20 cellular contexts compared by ENCODE assay signal in the genomic region with DNA sequence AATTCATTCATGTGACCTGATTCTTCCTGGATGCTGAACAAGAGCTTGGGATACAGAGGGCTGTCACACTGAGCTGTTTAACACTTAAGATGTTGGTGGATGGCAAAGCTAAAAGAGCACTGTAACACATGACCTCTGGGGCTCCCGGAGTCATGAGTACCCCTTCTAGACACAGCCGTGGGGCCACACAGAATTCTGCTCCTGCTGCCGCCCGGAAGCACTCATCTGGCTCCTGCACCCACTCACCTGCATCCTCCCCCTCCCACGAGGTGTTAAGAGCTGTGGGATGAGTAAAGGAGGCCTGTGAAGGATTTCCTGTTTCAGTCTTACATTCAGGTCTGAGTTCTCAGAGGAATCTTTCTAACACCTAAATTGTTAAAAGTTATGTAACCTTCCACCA.
DNase-seq lines count a peak whose midpoint lies in the region; ATAC-seq and TF ChIP-seq lines count a peak whose summit lies in the region.
"Had no signal": no experiment of that assay in that cellular context is flagged by ENCODE, and none has a peak within 500 bp of the region (broad histone marks: within the 10 kb centered on the region; RNA-seq: fewer than 3 reads in every experiment).

No MANE protein-coding gene starts in this region.

- no TSS peak for BruUV-seq in Calu3 (replicated peaks; lab: Mats Ljungman, UMichigan)

- no peaks in the 10 kb centered on the region for H3K9me3 ChIP-seq in naive thymus-derived CD4-positive, alpha-beta T cell (ENCODE audit: control insufficient read depth in 2 of 3, low read length in 3 of 3)
- H3K9me3 ChIP-seq: gastrocnemius medialis, psoas muscle had no signal

- peaks cover 0 to 2% of the 10 kb centered on the region in 2 donors for H3K27me3 Mint-ChIP-seq in natural killer cell treated with Interleukin-12 subunit alpha and Interleukin-12 subunit beta and Interleukin-15 and Interleukin-18, amount 100 ng/mL, for 72 hours
- H3K27me3 Mint-ChIP-seq in natural killer cell (ENCODE audit: low read depth in 2 of 2) (no peaks in the 10 kb centered on the region), Calu3 (ENCODE audit: unreplicated experiment) (no peaks in the 10 kb centered on the region)
- H3K27me3 Mint-ChIP-seq in T-helper 2 cell treated with Interferon-gamma antibody and Interleukin-4, amounts not matched to agents 5 μg/mL and 100 μg/mL, for 36 hours (ENCODE audit: low read depth), result no peaks in the 10 kb centered on the region
- no peaks in the 10 kb centered on the region for H3K27me3 Mint-ChIP-seq in naive thymus-derived CD4-positive, alpha-beta T cell

- H3K27me3 ChIP-seq in naive thymus-derived CD4-positive, alpha-beta T cell (ENCODE audit: control insufficient read depth in 2 of 2, insufficient read depth in 2 of 2, low read length in 2 of 2), result no peaks in the 10 kb centered on the region
- H3K27me3 ChIP-seq: cardiac muscle cell, gastrocnemius medialis had no signal

- peaks cover 10 to 22% of the 10 kb centered on the region in 2 donors for H3K4me1 Mint-ChIP-seq in natural killer cell treated with Interleukin-12 subunit alpha and Interleukin-12 subunit beta and Interleukin-15 and Interleukin-18, amount 100 ng/mL, for 72 hours (ENCODE audit: low read depth in 2 of 2)
- H3K4me1 Mint-ChIP-seq in natural killer cell (peaks cover 22 to 30% of the 10 kb centered on the region in 2 donors), Calu3 (ENCODE audit: low read depth, unreplicated experiment) (no peaks in the 10 kb centered on the region)
- H3K4me1 Mint-ChIP-seq in T-helper 2 cell treated with Interferon-gamma antibody and Interleukin-4, amounts not matched to agents 5 μg/mL and 100 μg/mL, for 36 hours (ENCODE audit: low read depth), result peaks cover 3% of the 10 kb centered on the region
- peaks cover 7 to 48% (median 37%) of the 10 kb centered on the region in 7 donors for H3K4me1 Mint-ChIP-seq in naive thymus-derived CD4-positive, alpha-beta T cell

- H3K4me3 ChIP-seq in naive thymus-derived CD4-positive, alpha-beta T cell (ENCODE audit: low read length), result no peak overlapping the region
- H3K4me3 ChIP-seq: cardiac muscle cell, gastrocnemius medialis, GM12878, psoas muscle had no signal

- H3K27ac ChIP-seq in naive thymus-derived CD4-positive, alpha-beta T cell (ENCODE audit: low read depth, low read length), result no peak overlapping the region
- H3K27ac ChIP-seq: cardiac muscle cell, gastrocnemius medialis, psoas muscle had no signal

- peaks cover 4 to 28% of the 10 kb centered on the region in 2 donors for H3K4me1 ChIP-seq in naive thymus-derived CD4-positive, alpha-beta T cell (ENCODE audit: control insufficient read depth in 2 of 2, insufficient read depth in 2 of 2, low read length in 2 of 2)
- H3K4me1 ChIP-seq: gastrocnemius medialis, psoas muscle had no signal

- intact Hi-C loops in natural killer cell (cut with micrococcal nuclease) (no loop called here), Calu3 (cut with micrococcal nuclease; ENCODE audit: unreplicated experiment) (no loop called here)
- intact Hi-C loops in naive thymus-derived CD4-positive, alpha-beta T cell (cut with micrococcal nuclease), result loop anchor here in 1 of 2 donors (10.0 kb wide), 1 partner anchor 125 kb away; no protein-coding TSS in a partner anchor

- H3K9me3 Mint-ChIP-seq in natural killer cell treated with Interleukin-12 subunit alpha and Interleukin-12 subunit beta and Interleukin-15 and Interleukin-18, amount 100 ng/mL, for 72 hours, result no peaks in the 10 kb centered on the region
- H3K9me3 Mint-ChIP-seq in natural killer cell (no peaks in the 10 kb centered on the region), Calu3 (ENCODE audit: low read depth, unreplicated experiment) (peaks cover 2% of the 10 kb centered on the region)
- no peaks in the 10 kb centered on the region for H3K9me3 Mint-ChIP-seq in T-helper 2 cell treated with Interferon-gamma antibody and Interleukin-4, amounts not matched to agents 5 μg/mL and 100 μg/mL, for 36 hours
- peaks cover 0 to 5% (median 0%) of the 10 kb centered on the region in 11 donors for H3K9me3 Mint-ChIP-seq in naive thymus-derived CD4-positive, alpha-beta T cell

- H3K36me3 Mint-ChIP-seq in natural killer cell treated with Interleukin-12 subunit alpha and Interleukin-12 subunit beta and Interleukin-15 and Interleukin-18, amount 100 ng/mL, for 72 hours, result peaks cover 4% of the 10 kb centered on the region
- H3K36me3 Mint-ChIP-seq in natural killer cell, result no peaks in the 10 kb centered on the region
- H3K36me3 Mint-ChIP-seq in T-helper 2 cell treated with Interferon-gamma antibody and Interleukin-4, amounts not matched to agents 5 μg/mL and 100 μg/mL, for 36 hours (ENCODE audit: low read depth), result no peaks in the 10 kb centered on the region
- no peaks in the 10 kb centered on the region for H3K36me3 Mint-ChIP-seq in naive thymus-derived CD4-positive, alpha-beta T cell
- no peaks in the 10 kb centered on the region for H3K36me3 Mint-ChIP-seq in Calu3 (ENCODE audit: insufficient read depth, unreplicated experiment)

- POLR2A ChIA-PET in naive thymus-derived CD4-positive, alpha-beta T cell (lab: Charles Lee), result no interaction called here

- H3K4me3 Mint-ChIP-seq in natural killer cell treated with Interleukin-12 subunit alpha and Interleukin-12 subunit beta and Interleukin-15 and Interleukin-18, amount 100 ng/mL, for 72 hours, result no peak overlapping the region
- H3K4me3 Mint-ChIP-seq in natural killer cell, result no peak overlapping the region
- H3K4me3 Mint-ChIP-seq in T-helper 2 cell treated with Interferon-gamma antibody and Interleukin-4, amounts not matched to agents 5 μg/mL and 100 μg/mL, for 36 hours, result no peak overlapping the region
- peak overlapping the region in 7 of 10 donors; percentile 6 to 67 (median 37) for H3K4me3 Mint-ChIP-seq in naive thymus-derived CD4-positive, alpha-beta T cell
- H3K4me3 Mint-ChIP-seq in Calu3 (ENCODE audit: low read depth, unreplicated experiment), result no peak overlapping the region

- CTCF ChIA-PET in naive thymus-derived CD4-positive, alpha-beta T cell (lab: Charles Lee), result interaction anchor here (0.5 kb wide), 1 partner anchor 11 kb away, joined by 3 read pairs; no protein-coding TSS in a partner anchor
- CTCF ChIA-PET in Calu3 (lab: Charles Lee), result no interaction called here

- ATAC-seq in natural killer cell treated with Interleukin-12 subunit alpha and Interleukin-12 subunit beta and Interleukin-15 and Interleukin-18, amount 100 ng/mL, for 72 hours, result peak; percentile 24 to 53
- ATAC-seq in natural killer cell (no peak), HG03354 (IDR thresholded peaks at IDR 0.05; ENCODE audit: poor library complexity, severe bottlenecking, unreplicated experiment) (no peak), GM19324 (IDR thresholded peaks at IDR 0.05; ENCODE audit: low FRiP score, unreplicated experiment) (no peak)
- ATAC-seq in naive thymus-derived CD4-positive, alpha-beta T cell, result peak; percentile 34
- ATAC-seq: gastrocnemius medialis, GM12878, left cardiac atrium, psoas muscle, Right ventricle myocardium inferior had no signal

- H3K27ac Mint-ChIP-seq in natural killer cell treated with Interleukin-12 subunit alpha and Interleukin-12 subunit beta and Interleukin-15 and Interleukin-18, amount 100 ng/mL, for 72 hours, result peak overlapping the region in 1 of 2 donors; percentile 74
- peak overlapping the region in 1 of 2 donors; percentile 16 for H3K27ac Mint-ChIP-seq in natural killer cell
- H3K27ac Mint-ChIP-seq in T-helper 2 cell treated with Interferon-gamma antibody and Interleukin-4, amounts not matched to agents 5 μg/mL and 100 μg/mL, for 36 hours, result no peak overlapping the region
- H3K27ac Mint-ChIP-seq in naive thymus-derived CD4-positive, alpha-beta T cell, result peak overlapping the region in 8 of 9 donors; percentile 5 to 83 (median 67)
- H3K27ac Mint-ChIP-seq in Calu3 (ENCODE audit: unreplicated experiment), result no peak overlapping the region

- no peak for TF ChIP-seq CTCF in natural killer cell (IDR thresholded peaks at IDR 0.05)
- TF ChIP-seq CTCF in Calu3 (IDR thresholded peaks at IDR 0.05; ENCODE audit: unreplicated experiment), result no peak

- no peaks in the 10 kb centered on the region for H3K36me3 ChIP-seq in naive thymus-derived CD4-positive, alpha-beta T cell (ENCODE audit: control insufficient read depth in 2 of 3, insufficient read depth in 3 of 3, low read length in 3 of 3)
- H3K36me3 ChIP-seq: cardiac muscle cell, gastrocnemius medialis had no signal

- DNase-seq in natural killer cell treated with Interleukin-12 subunit alpha and Interleukin-12 subunit beta and Interleukin-15 and Interleukin-18, amount 100 ng/mL, for 72 hours (ENCODE audit: low spot score), result peak; percentile 61
- no peak for DNase-seq in natural killer cell
- DNase-seq in T-helper 2 cell treated with Interferon-gamma antibody and Interleukin-4, amounts not matched to agents 5 μg/mL and 100 μg/mL, for 36 hours (ENCODE audit: low spot score), result peak; percentile 7
- DNase-seq in naive thymus-derived CD4-positive, alpha-beta T cell, result peak in 7 of 9 donors; percentile 4 to 29 (median 20)
- DNase-seq in Calu3, result no peak
- DNase-seq: erythroblast, gastrocnemius medialis, GF-D8, KG1, left cardiac atrium, NCI-H2081 treated with DMSO at 0.1 percent for 48 hours, NCI-H524, psoas muscle, small intestine, SW 1271 had no signal

Comparison
In these comparisons a context has a peak if more than half of its experiments do, and no peak if none do; other contexts are left out.
1. ATAC-seq: peak in natural killer cell treated with Interleukin-12 subunit alpha and Interleukin-12 subunit beta and Interleukin-15 and Interleukin-18, amount 100 ng/mL, for 72 hours (2 of 2) and naive thymus-derived CD4-positive, alpha-beta T cell (single experiment); none in natural killer cell (0 of 3), HG03354 (single experiment) and GM19324 (single experiment).
2. DNase-seq: peak in natural killer cell treated with Interleukin-12 subunit alpha and Interleukin-12 subunit beta and Interleukin-15 and Interleukin-18, amount 100 ng/mL, for 72 hours (single experiment), T-helper 2 cell treated with Interferon-gamma antibody and Interleukin-4, amounts not matched to agents 5 μg/mL and 100 μg/mL, for 36 hours (single experiment) and naive thymus-derived CD4-positive, alpha-beta T cell (7 of 9); none in natural killer cell (single experiment) and Calu3 (single experiment).
3. H3K27ac Mint-ChIP-seq: peak in naive thymus-derived CD4-positive, alpha-beta T cell (8 of 9); none in T-helper 2 cell treated with Interferon-gamma antibody and Interleukin-4, amounts not matched to agents 5 μg/mL and 100 μg/mL, for 36 hours (single experiment) and Calu3 (single experiment).
4. H3K4me3 Mint-ChIP-seq: peak in naive thymus-derived CD4-positive, alpha-beta T cell (7 of 10); none in natural killer cell treated with Interleukin-12 subunit alpha and Interleukin-12 subunit beta and Interleukin-15 and Interleukin-18, amount 100 ng/mL, for 72 hours (single experiment), natural killer cell (single experiment), T-helper 2 cell treated with Interferon-gamma antibody and Interleukin-4, amounts not matched to agents 5 μg/mL and 100 μg/mL, for 36 hours (single experiment) and Calu3 (single experiment).